33 cellular contexts compared by ENCODE assay signal in genomic region chr3:155771126-155771525, GRCh38.
"Had no signal": no experiment of that assay in that cellular context is flagged by ENCODE, and none has a peak within 500 bp of the region (broad histone marks: within the 10 kb centered on the region; RNA-seq: fewer than 3 reads in every experiment).

No MANE protein-coding gene starts in this region.

- H3K4me3 ChIP-seq: cardiac muscle cell, K562 had no signal

- DNase-seq: activated CD4-positive, alpha-beta memory T cell treated with anti-CD3 and anti-CD28 coated beads, Interleukin-2, amount 10 ng/mL, durations not matched to agents 7 days and 5 days; activated CD4-positive, alpha-beta T cell treated with anti-CD3 and anti-CD28 coated beads for 1 hour; activated CD4-positive, alpha-beta T cell treated with anti-CD3 and anti-CD28 coated beads for 48 hours; activated CD4-positive, CD25-positive, alpha-beta regulatory T cell; activated CD8-positive, alpha-beta memory T cell treated with anti-CD3 and anti-CD28 coated beads for 24 hours; activated effector memory CD4-positive, alpha-beta T cell treated with anti-CD3 and anti-CD28 coated beads, Interleukin-2, amount 50 U/mL, for 16 hours; activated naive CD4-positive, alpha-beta T cell; activated naive CD4-positive, alpha-beta T cell treated with anti-CD3 and anti-CD28 coated beads, Interleukin-2, amount 50 U/mL, for 16 hours; activated naive CD8-positive, alpha-beta T cell treated with anti-CD3 and anti-CD28 coated beads for 36 hours; activated T-cell treated with anti-CD3 and anti-CD28 coated beads, Interleukin-2, amount 50 U/mL, for 1 hour; activated T-cell treated with anti-CD3 and anti-CD28 coated beads, Interleukin-2, amount 50 U/mL, for 72 hours; amniotic stem cell; aorta; brain microvascular endothelial cell; IMR-90; NCI-H1105; NCI-H1436; NCI-H1694; NCI-H1930; NCI-H2081 treated with DMSO at 0.1 percent for 48 hours; NCI-H226; NCI-H446 treated with DMSO at 0.1 percent for 48 hours; NCI-H524 treated with DMSO at 0.1 percent for 48 hours; NK-92 treated with Interleukin-12 subunit alpha and Interleukin-12 subunit beta, amount 100 ng/mL, for 24 hours; Right ventricle myocardium superior; SW 1271; T-helper 1 cell; T-helper 2 cell; T-helper 9 cell; WERI-Rb-1 had no signal

- ATAC-seq: activated T-cell treated with anti-CD3 and anti-CD28 coated beads, Interleukin-2, amount 50 U/mL, for 72 hours; activated T-helper 17 cell treated with anti-CD3 and anti-CD28 coated beads, Interleukin-2, amount 50 U/mL, for 72 hours; K562 had no signal
